Comparison of ENCODE assay signal across 8 cellular contexts in the genomic region with DNA sequence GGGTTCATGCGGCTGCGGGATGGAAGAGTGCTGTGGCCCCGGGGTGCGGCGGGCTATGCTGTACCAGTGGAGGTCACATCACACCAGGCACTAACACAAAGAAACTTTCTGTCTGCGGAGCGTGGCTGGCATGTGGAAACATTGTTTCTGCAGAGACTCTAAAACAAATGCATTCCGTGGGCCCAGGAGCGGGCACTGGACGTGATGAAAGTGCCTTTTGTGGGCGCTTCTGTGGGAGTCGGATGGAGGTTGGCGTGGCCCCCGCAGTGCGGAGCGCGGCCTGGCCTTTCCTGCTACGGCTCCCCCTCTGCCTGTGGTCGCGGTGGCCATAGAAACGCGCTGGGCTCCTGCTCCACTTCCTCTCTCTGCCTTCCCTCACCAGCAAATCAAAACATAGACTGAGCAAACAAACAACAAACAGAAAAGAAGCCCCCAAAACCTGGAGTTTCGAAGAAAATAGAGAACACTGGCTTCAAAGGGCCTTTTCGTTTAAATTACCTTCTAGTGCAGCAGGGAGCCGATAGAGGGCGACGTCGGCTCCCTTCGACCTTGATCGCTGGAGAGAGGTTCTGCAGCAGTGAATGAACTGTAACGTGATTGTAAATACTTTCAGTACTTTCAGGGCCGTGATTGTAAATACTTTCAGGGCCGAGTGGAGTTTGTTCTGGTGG. TPM values are rescaled to one million over a fixed set of nuclear protein-coding genes. Genes with fewer than 3 reads are reported as not detected.
A peak's percentile ranks its signal among the peaks of the same experiment; 100 is the strongest.
DNase-seq lines count a peak whose midpoint lies in the region; ATAC-seq and TF ChIP-seq lines count a peak whose summit lies in the region.

No MANE protein-coding gene starts in this region.

- peak; percentile 35 for DNase-seq in 8988T
- peak; percentile 83 for DNase-seq in GM13976 (ENCODE audit: low spot score)
- DNase-seq in activated effector memory CD4-positive, alpha-beta T cell treated with Interleukin-2 at 50 U/mL for 16 hours, result peak; percentile 35
- DNase-seq in head of caudate nucleus, result peak; percentile 44 to 90 (median 72)
- peak; percentile 24 for DNase-seq in renal cortical epithelial cell (ENCODE audit: low read depth)
- no peak for DNase-seq in NCI-H128 (lab: John Stamatoyannopoulos, UW; ENCODE audit: unreplicated experiment)

- H3K27ac ChIP-seq in OCI-LY1 (ENCODE audit: low read depth, low read length, poor library complexity, severe bottlenecking), result no peak overlapping the region

- H3F3A ChIP-seq in OCI-LY1 (ENCODE audit: insufficient read depth, low read length), result no peaks in the 10 kb centered on the region

- no peaks in the 10 kb centered on the region for H3K27me3 ChIP-seq in OCI-LY1 (ENCODE audit: insufficient read depth, low read length)

- H3K79me2 ChIP-seq in OCI-LY1 (ENCODE audit: insufficient read depth, low read length), result no peaks in the 10 kb centered on the region

- H3K9me2 ChIP-seq in OCI-LY1 (ENCODE audit: low read depth, low read length), result no peaks in the 10 kb centered on the region

- intact Hi-C loops in head of caudate nucleus (cut with DNase I), result loop anchor here (10.0 kb wide), 1 partner anchor 52 kb away; the partner anchor contains the start of gene KIF5C

- H3K4me3 ChIP-seq in OCI-LY1 (ENCODE audit: low read depth, low read length, poor library complexity, severe bottlenecking), result peak overlapping the region; percentile 55

- ATAC-seq in HG02885 (IDR thresholded peaks at IDR 0.05; ENCODE audit: poor library complexity, unreplicated experiment), result peak; percentile 90

- TF ChIP-seq CTCF in GM13976 (IDR thresholded peaks at IDR 0.05; ENCODE audit: borderline replicate concordance, control extremely low read depth, extremely low read depth, insufficient read depth, missing control alignments) (peak; percentile 66), OCI-LY1 (IDR thresholded peaks at IDR 0.05; ENCODE audit: low read length) (peak; percentile 88)

- in situ Hi-C loops in GM13976 (cut with MboI; ENCODE audit: low sequenced_read_pairs, unreplicated experiment), result no loop called here

- no peaks in the 10 kb centered on the region for H3K9me3 ChIP-seq in OCI-LY1 (ENCODE audit: low read length)

- H2AFZ ChIP-seq in OCI-LY1 (ENCODE audit: low read length), result peak overlapping the region; percentile 67

- H3K36me3 ChIP-seq in OCI-LY1 (ENCODE audit: insufficient read depth, low read length), result no peaks in the 10 kb centered on the region

- H4K20me1 ChIP-seq in OCI-LY1 (ENCODE audit: insufficient read depth, low read length), result no peaks in the 10 kb centered on the region

- peak overlapping the region; percentile 41 for H3K9ac ChIP-seq in OCI-LY1 (ENCODE audit: low read length)

- H3K4me1 ChIP-seq in OCI-LY1 (ENCODE audit: insufficient read depth, low read length, severe bottlenecking), result peaks cover 13% of the 10 kb centered on the region

- peak overlapping the region; percentile 82 for H3K4me2 ChIP-seq in OCI-LY1 (ENCODE audit: low read length)

RNA-seq across cellular contexts. Expression of gene KIF5C, which starts 51.4 kb away (rescaled TPM):
- total RNA-seq in renal cortical epithelial cell, result 0.69 and 2.1 TPM in 2 replicates
